ENCODE assay signal across 1 cellular context in the genomic region with DNA sequence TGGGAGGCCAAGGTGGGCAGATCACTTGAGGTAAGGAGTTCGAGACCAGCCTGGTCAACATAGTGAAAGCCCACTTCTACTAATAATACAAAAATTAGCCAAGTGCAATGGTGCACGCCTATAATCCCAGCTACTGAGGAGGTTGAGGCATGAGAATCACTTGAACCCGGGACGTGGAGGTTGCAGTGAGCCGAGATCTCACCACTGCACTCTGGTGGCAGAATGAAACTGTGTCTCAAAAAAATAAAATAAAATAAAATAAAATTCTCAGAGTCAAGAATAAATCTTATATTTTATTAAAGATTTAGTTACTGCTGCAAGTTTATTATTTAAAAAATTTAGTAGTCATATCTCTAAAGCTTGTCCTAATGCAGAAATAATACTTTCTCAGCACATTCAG.
TF ChIP-seq lines count a peak whose summit lies in the region.

No MANE protein-coding gene starts in this region.

TF ChIP-seq in A549, 52 proteins besides CTCF, POLR2A, EP300 and RAD21 (continued from another document):
- TF ChIP-seq, protein P1, sequence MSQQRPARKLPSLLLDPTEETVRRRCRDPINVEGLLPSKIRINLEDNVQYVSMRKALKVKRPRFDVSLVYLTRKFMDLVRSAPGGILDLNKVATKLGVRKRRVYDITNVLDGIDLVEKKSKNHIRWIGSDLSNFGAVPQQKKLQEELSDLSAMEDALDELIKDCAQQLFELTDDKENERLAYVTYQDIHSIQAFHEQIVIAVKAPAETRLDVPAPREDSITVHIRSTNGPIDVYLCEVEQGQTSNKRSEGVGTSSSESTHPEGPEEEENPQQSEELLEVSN (IDR thresholded peaks at IDR 0.05; ENCODE audit: borderline replicate concordance, low read depth), result no peak
- TF ChIP-seq HOXA7 (CRISPR knock-in tag; IDR thresholded peaks at IDR 0.05) (no peak), ZFP36 (IDR thresholded peaks at IDR 0.05; ENCODE audit: borderline replicate concordance, partially characterized antibody) (no peak), MAZ (IDR thresholded peaks at IDR 0.05; ENCODE audit: borderline replicate concordance, low read depth, low read length) (no peak), FOXS1 (CRISPR knock-in tag; IDR thresholded peaks at IDR 0.05) (no peak), HEYL (CRISPR knock-in tag; IDR thresholded peaks at IDR 0.05) (no peak), RFX5 (IDR thresholded peaks at IDR 0.05) (no peak), HOXB13 (CRISPR knock-in tag; IDR thresholded peaks at IDR 0.05; ENCODE audit: low read depth) (no peak), HOXB5 (CRISPR knock-in tag; IDR thresholded peaks at IDR 0.05) (no peak), RCOR1 (IDR thresholded peaks at IDR 0.05; ENCODE audit: low read depth, low read length) (no peak)
